16 cellular contexts compared by ENCODE assay signal in genomic region chr13:109214393-109214792, GRCh38.
DNase-seq lines count a peak whose midpoint lies in the region; ATAC-seq and TF ChIP-seq lines count a peak whose summit lies in the region.
"Had no signal": no experiment of that assay in that cellular context is flagged by ENCODE, and none has a peak within 500 bp of the region (broad histone marks: within the 10 kb centered on the region; RNA-seq: fewer than 3 reads in every experiment).

No MANE protein-coding gene starts in this region.

- intact Hi-C loops in PC-9 (cut with micrococcal nuclease; ENCODE audit: unreplicated experiment) = no loop called here
- intact Hi-C loops in thyroid gland (cut with DNase I) = no loop called here
- intact Hi-C loops in Right ventricle myocardium superior (cut with DNase I) = no loop called here

- BruUV-seq in PC-9 (replicated peaks; lab: Mats Ljungman, UMichigan) = no TSS peak

- no peaks in the 10 kb centered on the region for H4K20me1 ChIP-seq in GM23248 (ENCODE audit: insufficient read depth)
- no peaks in the 10 kb centered on the region for H4K20me1 ChIP-seq in PC-9 (ENCODE audit: insufficient read depth)

- H3K9me2 ChIP-seq in GM23248 (ENCODE audit: insufficient read depth) = no peaks in the 10 kb centered on the region
- H3K9me2 ChIP-seq in PC-9 (ENCODE audit: insufficient read depth) = no peaks in the 10 kb centered on the region

- H3K4me3 ChIP-seq in GM23248 (no peak overlapping the region), PC-9 (no peak overlapping the region), foreskin fibroblast (ENCODE audit: low read depth in 1 of 2, low read length in 2 of 2) (no peak overlapping the region), neutrophil (ENCODE audit: low read depth in 1 of 2, low read length in 1 of 2) (no peak overlapping the region), thyroid gland (replicated peaks in 1 of 3) (no peak overlapping the region)
- H3K4me3 ChIP-seq: A549, GM12878 had no signal

- TF ChIP-seq CTCF in PC-9 (conservative IDR thresholded peaks at IDR 0.05) = no peak
- no peak for TF ChIP-seq CTCF in foreskin fibroblast (IDR thresholded peaks at IDR 0.05; ENCODE audit: low read depth, low read length)
- no peak for TF ChIP-seq CTCF in neutrophil (IDR thresholded peaks at IDR 0.05)
- TF ChIP-seq CTCF in thyroid gland (IDR thresholded peaks at IDR 0.05) = no peak

- H3K79me2 ChIP-seq in GM23248 (ENCODE audit: insufficient read depth) (no peaks in the 10 kb centered on the region), PC-9 (ENCODE audit: low read depth) (peaks cover 12% of the 10 kb centered on the region; the same call in 1 of the 2 replicates)

- H3K36me3 ChIP-seq in GM23248 (ENCODE audit: low read depth) (no peaks in the 10 kb centered on the region), PC-9 (ENCODE audit: low read depth) (peaks cover 29% of the 10 kb centered on the region), neutrophil (peaks cover 15% of the 10 kb centered on the region), thyroid gland (no peaks in the 10 kb centered on the region)
- H3K36me3 ChIP-seq: BE2C had no signal

- TF ChIP-seq POLR2A in thyroid gland (IDR thresholded peaks at IDR 0.05) = no peak

- POLR2A ChIA-PET in PC-9 (lab: Charles Lee; ENCODE audit: unreplicated experiment) = no interaction called here

- WGBS in GM23248 (ENCODE audit: low coverage in 1 of 2, low lambda C conversion rate in 2 of 2, missing lambda C conversion rate in 2 of 2), 2 experiments = 37 to 68% methylated on average over 2 of the region's 2 CpGs
- WGBS in thyroid gland, 2 donors = 90 to 95% methylated on average over 2 of the region's 2 CpGs

- H3K4me1 ChIP-seq in GM23248 (ENCODE audit: insufficient read depth) (peaks cover 17% of the 10 kb centered on the region), PC-9 (replicated peaks; ENCODE audit: insufficient read depth) (peaks cover 18% of the 10 kb centered on the region), neutrophil (ENCODE audit: control insufficient read depth in 1 of 2, insufficient read depth in 1 of 2, low read depth in 1 of 2, low read length in 1 of 2) (no peaks in the 10 kb centered on the region), thyroid gland (no peaks in the 10 kb centered on the region)
- H3K4me1 ChIP-seq: BE2C had no signal

- H3K9me3 ChIP-seq in GM23248 (ENCODE audit: low read depth) (no peaks in the 10 kb centered on the region), PC-9 (ENCODE audit: insufficient read depth, low read depth) (no peaks in the 10 kb centered on the region), neutrophil (no peaks in the 10 kb centered on the region), thyroid gland (no peaks in the 10 kb centered on the region)
- H3K9me3 ChIP-seq: A549, BE2C had no signal

- H3K27me3 ChIP-seq in GM23248 (replicated peaks; ENCODE audit: insufficient read depth) (no peaks in the 10 kb centered on the region), PC-9 (ENCODE audit: insufficient read depth, low read depth) (no peaks in the 10 kb centered on the region), neutrophil (no peaks in the 10 kb centered on the region), thyroid gland (no peaks in the 10 kb centered on the region)
- H3K27me3 ChIP-seq: BE2C had no signal

- peak; percentile 59 for DNase-seq in GM23248
- DNase-seq in PC-9 = no peak
- DNase-seq in foreskin fibroblast = peak; percentile 20 to 50
- no peak for DNase-seq in thyroid gland
- DNase-seq in NOMO-1 (lab: John Stamatoyannopoulos, UW; ENCODE audit: unreplicated experiment in 2 of 2) = no peak
- no peak for DNase-seq in Right ventricle myocardium superior
- DNase-seq: BE2C; CD8-positive, alpha-beta T cell; COR-L47; DMS53; KG1 had no signal

- H3K27ac ChIP-seq in GM23248 (peak overlapping the region; percentile 8; the same call in 1 of the 2 replicates), PC-9 (peak overlapping the region; percentile 28), neutrophil (peak overlapping the region; percentile 2), thyroid gland (no peak overlapping the region)
- H3K27ac ChIP-seq: C4-2B had no signal

- CTCF ChIA-PET in PC-9 (lab: Charles Lee) = no interaction called here

- H2AFZ ChIP-seq in GM23248 (peak overlapping the region; percentile 67), PC-9 (no peak overlapping the region)

- no peak for ATAC-seq in GM21786 (IDR thresholded peaks at IDR 0.05; ENCODE audit: unreplicated experiment)
- no peak for ATAC-seq in Right ventricle myocardium superior (ENCODE audit: poor library complexity)
- ATAC-seq: A549; CD8-positive, alpha-beta T cell; GM12878 had no signal

- H3K9ac ChIP-seq in GM23248 = no peak overlapping the region

- 0 out of 2 replicates have a peak, but pooled peaks cover 10% of the 10 kb centered on the region for H3F3A ChIP-seq in GM23248 (ENCODE audit: insufficient read depth)
- H3F3A ChIP-seq in PC-9 (ENCODE audit: insufficient read depth, low read depth) = peaks cover 25% of the 10 kb centered on the region

- H3K4me2 ChIP-seq in GM23248 (ENCODE audit: unreplicated experiment) = peak overlapping the region; percentile 11
- H3K4me2 ChIP-seq in PC-9 = no peak overlapping the region
- H3K4me2 ChIP-seq: A549 had no signal

- in situ Hi-C loops in GM23248 (cut with MboI) = no loop called here

Comparison
In these comparisons a context has a peak if more than half of its experiments do, and no peak if none do; other contexts are left out.
1. DNase-seq: peak in GM23248 (single experiment) and foreskin fibroblast (2 of 2); none in PC-9 (0 of 2), thyroid gland (0 of 2), NOMO-1 (0 of 2) and Right ventricle myocardium superior (single experiment).
2. H3K27ac ChIP-seq: peak in GM23248 (single experiment), PC-9 (single experiment) and neutrophil (single experiment); none in thyroid gland (0 of 3).